In the genomic region with DNA sequence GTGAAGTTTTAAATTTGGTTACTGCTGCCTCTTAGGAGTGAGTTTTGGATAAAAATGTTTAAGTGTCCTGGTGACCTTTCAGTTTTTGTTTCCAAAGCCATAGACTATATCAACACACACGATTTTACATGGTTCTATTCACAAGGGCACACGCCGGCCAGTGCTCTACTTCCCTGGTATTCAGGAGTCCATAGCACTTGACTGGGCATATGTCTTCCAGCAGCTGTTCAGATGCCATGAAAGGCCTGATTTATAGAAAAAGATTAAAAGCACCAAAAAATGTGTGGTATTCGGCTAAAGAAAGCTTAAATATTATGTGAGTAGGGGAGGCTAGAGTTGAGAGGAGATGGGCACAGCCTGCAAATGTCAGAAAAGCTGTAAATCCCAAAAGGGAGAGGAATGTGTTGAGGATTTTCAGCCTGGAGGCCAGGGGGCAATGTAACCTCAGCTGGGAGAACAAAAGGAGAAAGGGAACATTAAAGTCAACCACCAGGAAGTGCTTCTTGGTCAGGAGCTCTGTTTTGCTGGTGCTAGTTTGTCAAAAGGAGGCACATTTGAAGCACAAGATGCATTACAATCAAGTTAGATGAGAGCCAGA, we compare ENCODE assay signal across 10 cellular contexts.
DNase-seq lines count a peak whose midpoint lies in the region; ATAC-seq, FAIRE-seq and TF ChIP-seq lines count a peak whose summit lies in the region.
"Had no signal": no experiment of that assay in that cellular context is flagged by ENCODE, and none has a peak within 500 bp of the region (broad histone marks: within the 10 kb centered on the region; RNA-seq: fewer than 3 reads in every experiment).

No MANE protein-coding gene starts in this region.

- H3K4ac ChIP-seq in mesendoderm (ENCODE audit: low read depth, low read length): peak overlapping the region; percentile 10

- no peak for FAIRE-seq in bronchial epithelial cell (lab: Jason Lieb, UNC)

- H4K8ac ChIP-seq in mesendoderm (ENCODE audit: low read depth, low read length): no peak overlapping the region

- no peak for ATAC-seq in HG02852 (IDR thresholded peaks at IDR 0.05; ENCODE audit: unreplicated experiment)

- H3K27ac ChIP-seq in BLaER1: peak overlapping the region; percentile 47
- H3K27ac ChIP-seq in mesendoderm (ENCODE audit: low read depth, low read length): no peak overlapping the region

- H3K23ac ChIP-seq in mesendoderm (ENCODE audit: low read length): no peak overlapping the region

- H2BK120ac ChIP-seq in mesendoderm (ENCODE audit: low read depth, low read length): no peak overlapping the region

- peak; percentile 11 for TF ChIP-seq CTCF in bronchial epithelial cell (IDR thresholded peaks at IDR 0.05; ENCODE audit: insufficient read depth, low read length, severe bottlenecking)

- DNase-seq in KBM-7 (peak; percentile 21), bronchial epithelial cell (ENCODE audit: low read depth) (no peak), mesendoderm (peak; percentile 81), cerebellar nuclear complex (lab: John Stamatoyannopoulos, UW) (no peak), D341Med (ENCODE audit: low spot score) (no peak), HAP-1 (ENCODE audit: low spot score in 2 of 2) (no peak)
- DNase-seq: activated naive CD8-positive, alpha-beta T cell treated with anti-CD3 and anti-CD28 coated beads, Interleukin-2, amount 10 ng/mL, durations not matched to agents 7 days and 5 days; GOT3 had no signal

- peak overlapping the region; percentile 39 for H3K4me2 ChIP-seq in BLaER1
- no peak overlapping the region for H3K4me2 ChIP-seq in mesendoderm (ENCODE audit: low read length)

- H2BK15ac ChIP-seq in mesendoderm (replicated peaks; ENCODE audit: low read depth): peak overlapping the region; percentile 25

- no peak overlapping the region for H3K56ac ChIP-seq in mesendoderm (ENCODE audit: low read length)

- H3K79me2 ChIP-seq in mesendoderm (ENCODE audit: control insufficient read depth, insufficient read depth, low read length): no peaks in the 10 kb centered on the region

- peaks cover 16% of the 10 kb centered on the region; the same call in 1 of the 2 replicates for H3K36me3 ChIP-seq in BLaER1
- H3K36me3 ChIP-seq in bronchial epithelial cell (ENCODE audit: control insufficient read depth, insufficient read depth, low read length): no peaks in the 10 kb centered on the region
- no peaks in the 10 kb centered on the region for H3K36me3 ChIP-seq in mesendoderm (ENCODE audit: control insufficient read depth, insufficient read depth, low read length)
- no peaks in the 10 kb centered on the region for H3K36me3 ChIP-seq in HAP-1 (replicated peaks)

- peak overlapping the region; percentile 54 for H3K18ac ChIP-seq in mesendoderm (ENCODE audit: low read length)

- H3K27me3 ChIP-seq in BLaER1: no peaks in the 10 kb centered on the region
- H3K27me3 ChIP-seq in bronchial epithelial cell (ENCODE audit: control insufficient read depth, insufficient read depth, low read length): no peaks in the 10 kb centered on the region
- H3K27me3 ChIP-seq in mesendoderm (ENCODE audit: insufficient read depth, low read length, poor library complexity): no peaks in the 10 kb centered on the region
- H3K27me3 ChIP-seq in HAP-1 (ENCODE audit: low read depth): no peaks in the 10 kb centered on the region

- no CpG with 5 or more reads among the region's 4 CpGs for whole genome bisulfite sequencing in mesendoderm (ENCODE audit: extremely low coverage, insufficient coverage, low lambda C conversion rate)

- no peak overlapping the region; the same call in 1 of the 2 replicates for H3K9ac ChIP-seq in BLaER1
- no peak overlapping the region for H3K9ac ChIP-seq in mesendoderm (ENCODE audit: low read length)

- no peak overlapping the region for H4K5ac ChIP-seq in mesendoderm (ENCODE audit: low read length)

- no peaks in the 10 kb centered on the region for H3K79me1 ChIP-seq in mesendoderm (ENCODE audit: low read length)

- H3K9me3 ChIP-seq in BLaER1: peaks cover 41% of the 10 kb centered on the region
- H3K9me3 ChIP-seq in HAP-1: no peaks in the 10 kb centered on the region

- H3K4me3 ChIP-seq in BLaER1: no peak overlapping the region
- no peak overlapping the region for H3K4me3 ChIP-seq in bronchial epithelial cell (ENCODE audit: low read depth, low read length)
- no peak overlapping the region for H3K4me3 ChIP-seq in mesendoderm (ENCODE audit: low read length)
- H3K4me3 ChIP-seq in HAP-1: no peak overlapping the region

- no peaks in the 10 kb centered on the region for H4K20me1 ChIP-seq in BLaER1

- in situ Hi-C loops in KBM-7 (cut with MboI; ENCODE audit: low pct_unique_long_range_greater_than_20kb, low sequenced_read_pairs): no loop called here
- in situ Hi-C loops in HAP-1 (cut with MboI; ENCODE audit: low sequenced_read_pairs): no loop called here

- H2AK5ac ChIP-seq in mesendoderm (ENCODE audit: low read length): no peak overlapping the region

- H3K4me1 ChIP-seq in BLaER1: peaks cover 60% of the 10 kb centered on the region
- peaks cover 13% of the 10 kb centered on the region for H3K4me1 ChIP-seq in mesendoderm (ENCODE audit: control insufficient read depth, low read depth, low read length)
- no peaks in the 10 kb centered on the region for H3K4me1 ChIP-seq in HAP-1

- H2BK5ac ChIP-seq in mesendoderm (ENCODE audit: low read length): no peak overlapping the region

Comparison
In these comparisons a context has a peak if more than half of its experiments do, and no peak if none do; other contexts are left out.
1. DNase-seq: peak in KBM-7 (single experiment) and mesendoderm (single experiment); none in bronchial epithelial cell (single experiment), cerebellar nuclear complex (0 of 2), D341Med (single experiment) and HAP-1 (0 of 2).